10 cellular contexts compared by ENCODE assay signal in the genomic region with DNA sequence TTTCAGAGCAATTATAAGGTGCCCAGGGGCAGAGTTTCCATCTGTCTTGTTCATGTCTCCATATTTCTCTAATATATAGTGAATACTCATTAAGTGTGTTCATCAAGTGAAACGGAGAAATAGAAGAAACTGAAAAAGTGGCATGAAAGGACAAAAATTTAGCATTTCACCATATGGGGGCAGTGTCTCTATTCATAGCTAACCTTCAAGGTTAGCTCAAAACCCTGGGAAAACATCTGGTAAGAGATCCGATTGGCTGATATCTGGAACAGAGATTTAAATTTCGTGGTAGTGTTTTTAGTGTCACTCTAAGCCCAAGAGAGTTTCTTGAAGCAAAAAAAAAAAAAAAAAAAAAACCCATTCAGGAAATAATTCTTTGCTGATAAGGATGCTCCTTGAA.
DNase-seq lines count a peak whose midpoint lies in the region; ATAC-seq, FAIRE-seq and TF ChIP-seq lines count a peak whose summit lies in the region.
"Had no signal": no experiment of that assay in that cellular context is flagged by ENCODE, and none has a peak within 500 bp of the region (broad histone marks: within the 10 kb centered on the region; RNA-seq: fewer than 3 reads in every experiment).

No MANE protein-coding gene starts in this region.

- H3F3A ChIP-seq in PC-3 (ENCODE audit: low read length, unreplicated experiment) = no peaks in the 10 kb centered on the region

- H3K79me2 ChIP-seq in PC-3 (ENCODE audit: low read length) = no peaks in the 10 kb centered on the region
- no peaks in the 10 kb centered on the region for H3K79me2 ChIP-seq in endothelial cell of umbilical vein (ENCODE audit: control insufficient read depth, insufficient read depth, low read length)

- H3K4me1 ChIP-seq in PC-3 (ENCODE audit: insufficient read depth, low read length) (peaks cover 13% of the 10 kb centered on the region), endothelial cell of umbilical vein (ENCODE audit: control insufficient read depth, extremely low read depth, insufficient read depth, low read length) (peaks cover 10% of the 10 kb centered on the region)

- H3K27me3 ChIP-seq in PC-3 (ENCODE audit: low read length) (no peaks in the 10 kb centered on the region), endothelial cell of umbilical vein (ENCODE audit: control insufficient read depth in 2 of 2, insufficient read depth in 2 of 2, low read length in 2 of 2) (peaks cover 7 to 20% of the 10 kb centered on the region in 2 experiments)

- H3K9me1 ChIP-seq in endothelial cell of umbilical vein (replicated peaks; ENCODE audit: control insufficient read depth, extremely low read depth, insufficient read depth, low read length) = no peaks in the 10 kb centered on the region

- DNase-seq in ACHN = peak; percentile 31
- DNase-seq in GM12864 (ENCODE audit: low read depth) = peak; percentile 1
- DNase-seq in PC-3 = peak; percentile 72
- peak; percentile 16 for DNase-seq in endothelial cell of umbilical vein (ENCODE audit: low read depth, low spot score)
- DNase-seq in dedifferentiated amniotic fluid mesenchymal stem cell (ENCODE audit: extremely low spot score) = no peak
- DNase-seq in NCI-H82 treated with DMSO at 0.1 percent for 48 hours (lab: John Stamatoyannopoulos, UW; ENCODE audit: unreplicated experiment) = no peak
- no peak for DNase-seq in CD1c-positive myeloid dendritic cell (ENCODE audit: extremely low spot score)
- DNase-seq: KG1, left ventricle myocardium superior had no signal

- intact Hi-C loops in PC-3 (cut with micrococcal nuclease) = loop anchor here (2.0 kb wide), 3 partner anchors 81 to 249 kb away; no protein-coding TSS in a partner anchor
- intact Hi-C loops in endothelial cell of umbilical vein (cut with micrococcal nuclease) = loop anchor here (2.0 to 10.0 kb wide), 2 partner anchors 93 to 155 kb away; no protein-coding TSS in a partner anchor

- BruUV-seq in PC-3 (replicated peaks; lab: Mats Ljungman, UMichigan) (no TSS peak), endothelial cell of umbilical vein (replicated peaks; lab: Mats Ljungman, UMichigan) (no TSS peak)

- H3K9ac ChIP-seq in PC-3 (ENCODE audit: low read length) = no peak overlapping the region
- H3K9ac ChIP-seq in endothelial cell of umbilical vein (replicated peaks; ENCODE audit: extremely low read depth, insufficient read depth, low read length) = no peak overlapping the region

- POLR2A ChIA-PET in PC-3 (lab: Charles Lee; ENCODE audit: unreplicated experiment) (interaction anchor here (0.6 to 1.0 kb wide), 5 partner anchors 23 to 159 kb away, joined by 3 to 27 read pairs (median 3); no protein-coding TSS in a partner anchor), endothelial cell of umbilical vein (lab: Charles Lee) (no interaction called here)

- H3K36me3 ChIP-seq in PC-3 (ENCODE audit: low read depth, low read length) (no peaks in the 10 kb centered on the region), endothelial cell of umbilical vein (ENCODE audit: control insufficient read depth in 2 of 2, extremely low read depth in 1 of 2, insufficient read depth in 2 of 2, low read length in 2 of 2) (no peaks in the 10 kb centered on the region)

- no peak overlapping the region for H3K27ac ChIP-seq in PC-3 (ENCODE audit: low read length)
- no peak overlapping the region for H3K27ac ChIP-seq in endothelial cell of umbilical vein (ENCODE audit: insufficient read depth, low read depth, low read length)

- FAIRE-seq in endothelial cell of umbilical vein (lab: Jason Lieb, UNC) = peak; percentile 56

- no peak for ATAC-seq in PC-3
- ATAC-seq in GM21526 (IDR thresholded peaks at IDR 0.05; ENCODE audit: low FRiP score, unreplicated experiment) = no peak
- ATAC-seq: left ventricle myocardium superior had no signal

- TF ChIP-seq POLR2A in endothelial cell of umbilical vein (IDR thresholded peaks at IDR 0.05; ENCODE audit: low read depth, low read length) = no peak

- no peak overlapping the region for H3K4me2 ChIP-seq in PC-3 (ENCODE audit: low read length)
- H3K4me2 ChIP-seq in endothelial cell of umbilical vein (ENCODE audit: insufficient read depth, low read length) = no peak overlapping the region

- CTCF ChIA-PET in PC-3 (lab: Charles Lee) (interaction anchor here (0.6 to 1.4 kb wide), 29 partner anchors 21 to 775 kb away, joined by 3 to 26 read pairs (median 5); no protein-coding TSS in a partner anchor), endothelial cell of umbilical vein (lab: Charles Lee) (interaction anchor here (0.6 to 1.5 kb wide), 20 partner anchors 9 to 1188 kb away, joined by 3 to 10 read pairs (median 4); no protein-coding TSS in a partner anchor)

- H4K20me1 ChIP-seq in PC-3 (ENCODE audit: low read length) = no peaks in the 10 kb centered on the region
- H4K20me1 ChIP-seq in endothelial cell of umbilical vein (replicated peaks; ENCODE audit: control insufficient read depth, extremely low read depth, insufficient read depth, low read length) = no peaks in the 10 kb centered on the region

- H3K9me3 ChIP-seq in PC-3 (ENCODE audit: low read length) (no peaks in the 10 kb centered on the region), endothelial cell of umbilical vein (replicated peaks; ENCODE audit: control insufficient read depth, insufficient read depth, low read length) (no peaks in the 10 kb centered on the region)

- H3K4me3 ChIP-seq in GM12864 (ENCODE audit: low read depth, low read length) (no peak overlapping the region), PC-3 (ENCODE audit: low read length) (no peak overlapping the region), endothelial cell of umbilical vein (replicated peaks in 1 of 3; ENCODE audit: insufficient read depth in 1 of 3, low read depth in 1 of 3, low read length in 3 of 3) (no peak overlapping the region)

- in situ Hi-C loops in ACHN (cut with HindIII; ENCODE audit: low pct_ligation_motif_present, low pct_unique_long_range_greater_than_20kb, low sequenced_read_pairs) = no loop called here

- TF ChIP-seq CTCF in GM12864 (IDR thresholded peaks at IDR 0.05; ENCODE audit: low read depth, low read length, missing control alignments) (peak; percentile 52), PC-3 (conservative IDR thresholded peaks at IDR 0.05; ENCODE audit: low read depth, low read length) (peak; percentile 79), endothelial cell of umbilical vein (IDR thresholded peaks at IDR 0.05; ENCODE audit: extremely low read depth in 1 of 2, insufficient read depth in 1 of 2, low read depth in 1 of 2, low read length in 2 of 2) (peak; percentile 14 to 31)

- no peak overlapping the region for H2AFZ ChIP-seq in PC-3 (ENCODE audit: low read length)
- no peak overlapping the region for H2AFZ ChIP-seq in endothelial cell of umbilical vein (ENCODE audit: low read depth, low read length)

- no peaks in the 10 kb centered on the region for H3K9me2 ChIP-seq in PC-3 (replicated peaks; ENCODE audit: low read length)

- dilution Hi-C loops in endothelial cell of umbilical vein (cut with MboI; ENCODE audit: extremely low pct_ligation_motif_present, low sequenced_read_pairs) = no loop called here

TF ChIP-seq in endothelial cell of umbilical vein, 7 proteins besides CTCF, POLR2A, EP300 and RAD21:
- no peak for TF ChIP-seq MYC (IDR thresholded peaks at IDR 0.05; ENCODE audit: low read depth, low read length)

Comparison
In these comparisons a context has a peak if more than half of its experiments do, and no peak if none do; other contexts are left out.
1. DNase-seq: peak in ACHN (single experiment), GM12864 (single experiment), PC-3 (single experiment) and endothelial cell of umbilical vein (single experiment); none in dedifferentiated amniotic fluid mesenchymal stem cell (single experiment), NCI-H82 treated with DMSO at 0.1 percent for 48 hours (single experiment) and CD1c-positive myeloid dendritic cell (single experiment).
2. CTCF ChIP-seq: peak in every context shown above with its lines; median percentile 79 in PC-3; 52 in GM12864; 22 in endothelial cell of umbilical vein.